ENCODE assay signal across 25 cellular contexts in the genomic region with DNA sequence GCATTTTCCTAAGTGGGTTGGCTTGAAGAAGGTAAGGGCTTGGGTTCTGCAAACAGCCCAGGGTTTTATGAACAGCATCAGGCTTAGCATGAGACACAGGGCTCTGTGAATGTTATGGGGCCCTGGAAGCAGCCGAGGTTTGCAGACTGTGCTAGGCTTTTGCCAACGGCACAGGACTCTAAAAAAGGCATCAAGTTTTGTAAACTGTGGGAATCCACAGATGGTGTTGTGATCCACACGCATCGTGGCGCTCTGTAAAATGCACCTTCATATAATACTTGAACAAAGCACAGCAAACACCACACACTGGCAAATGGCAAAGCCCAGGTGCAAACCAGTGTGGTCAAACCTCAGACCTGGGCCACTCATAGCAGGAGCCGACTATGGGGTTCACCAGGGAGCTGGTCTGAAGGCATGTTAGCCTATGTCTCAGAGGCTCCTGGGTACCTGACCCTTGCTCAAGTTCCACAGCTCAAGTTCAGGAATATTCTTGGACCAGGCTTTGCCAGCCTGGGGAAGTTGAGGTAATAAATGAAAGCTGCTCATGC. TPM values are rescaled to one million over a fixed set of nuclear protein-coding genes. Genes with fewer than 3 reads are reported as not detected.
"Had no signal": no experiment of that assay in that cellular context is flagged by ENCODE, and none has a peak within 500 bp of the region (broad histone marks: within the 10 kb centered on the region; RNA-seq: fewer than 3 reads in every experiment).

No MANE protein-coding gene starts in this region.

- H3K36me3 ChIP-seq: colonic mucosa, esophagus squamous epithelium, neutrophil, suprapubic skin had no signal

- H3K4me1 ChIP-seq: parathyroid adenoma had no signal

- H3K4me3 ChIP-seq: colonic mucosa, esophagus squamous epithelium, hepatocyte, suprapubic skin had no signal

- H3K9me3 ChIP-seq: colonic mucosa, esophagus squamous epithelium, neutrophil, suprapubic skin had no signal

- H3K27me3 ChIP-seq: colonic mucosa, esophagus squamous epithelium, hepatocyte, suprapubic skin had no signal

- DNase-seq: activated CD4-positive, alpha-beta T cell treated with anti-CD3 and anti-CD28 coated beads, Interleukin-2, amount 50 U/mL, for 4 hours; activated CD4-positive, CD25-positive, alpha-beta regulatory T cell treated with anti-CD3 and anti-CD28 coated beads, Interleukin-2, amount 50 U/mL, for 72 hours; activated CD8-positive, alpha-beta memory T cell treated with anti-CD3 and anti-CD28 coated beads, Interleukin-2, amount 50 U/mL, for 4 hours; activated naive CD4-positive, alpha-beta T cell treated with anti-CD3 and anti-CD28 coated beads for 36 hours; effector CD8-positive, alpha-beta T cell; esophagus squamous epithelium; kidney; natural killer cell; stimulated activated CD4-positive, alpha-beta T cell treated with anti-CD3 and anti-CD28 coated beads, Interleukin-2, amount 100 ng/mL, for 48 hours; stimulated activated naive CD4-positive, alpha-beta T cell had no signal

- H3K36me3 Mint-ChIP-seq: memory B cell, natural killer cell had no signal

- H3K9me3 Mint-ChIP-seq: activated naive CD4-positive, alpha-beta T cell treated with anti-CD3 and anti-CD28 coated beads for 36 hours; memory B cell; natural killer cell had no signal

- H3K27ac ChIP-seq: colonic mucosa, hepatocyte, neutrophil, parathyroid adenoma, suprapubic skin had no signal

- H3K4me3 Mint-ChIP-seq: activated naive CD4-positive, alpha-beta T cell treated with anti-CD3 and anti-CD28 coated beads for 36 hours; memory B cell; natural killer cell had no signal

- ATAC-seq: natural killer cell had no signal

- H3K27ac Mint-ChIP-seq: activated naive CD4-positive, alpha-beta T cell treated with anti-CD3 and anti-CD28 coated beads for 36 hours; memory B cell; natural killer cell had no signal

RNA-seq across cellular contexts. Expression of a gene that starts 2.4 kb away (rescaled TPM):
- total RNA-seq: activated naive CD4-positive, alpha-beta T cell treated with anti-CD3 and anti-CD28 coated beads for 36 hours; endothelial cell of umbilical vein; fibroblast of villous mesenchyme; natural killer cell had no signal

RNA-seq across cellular contexts. Expression of a gene that starts 51.8 kb away (rescaled TPM):
- total RNA-seq: activated naive CD4-positive, alpha-beta T cell treated with anti-CD3 and anti-CD28 coated beads for 36 hours; cardiac septum; colonic mucosa; endothelial cell of umbilical vein; esophagus squamous epithelium; fibroblast of villous mesenchyme; glomerular endothelial cell; kidney; left ventricle myocardium superior; mucosa of gallbladder; natural killer cell; skeletal muscle tissue; suprapubic skin; T-helper 1 cell treated with Interleukin-12 subunit alpha and Interleukin-12 subunit beta and Interleukin-4 antibody, amounts not matched to agents 30 ng/mL and 1 ng/mL, for 36 hours; ureter had no signal
